Comparison of ENCODE assay signal across 24 cellular contexts in the genomic region with DNA sequence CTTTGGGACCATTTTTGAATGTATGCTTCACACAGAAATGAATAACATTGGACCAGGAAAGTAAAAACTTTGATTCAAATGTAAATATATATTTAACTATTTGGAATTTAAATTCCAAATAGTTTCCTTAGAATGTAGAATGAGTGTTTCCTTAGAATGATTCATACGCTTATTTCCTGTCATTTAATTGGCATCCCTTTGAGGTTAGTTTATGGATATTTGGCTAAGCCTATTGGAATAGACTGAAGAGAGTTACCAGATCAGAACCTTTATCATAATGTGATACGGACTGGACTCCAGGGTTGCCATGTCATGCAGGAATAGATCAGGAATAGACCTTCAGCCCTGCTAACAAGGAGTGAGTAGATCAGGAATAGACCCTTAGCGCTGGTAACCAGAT.
DNase-seq lines count a peak whose midpoint lies in the region; ATAC-seq and TF ChIP-seq lines count a peak whose summit lies in the region.
"Had no signal": no experiment of that assay in that cellular context is flagged by ENCODE, and none has a peak within 500 bp of the region (broad histone marks: within the 10 kb centered on the region; RNA-seq: fewer than 3 reads in every experiment).

No MANE protein-coding gene starts in this region.

- intact Hi-C loops in PC-3 (cut with micrococcal nuclease): no loop called here

- H3F3A ChIP-seq in PC-3 (ENCODE audit: low read length, unreplicated experiment) (no peaks in the 10 kb centered on the region), smooth muscle cell (ENCODE audit: low read depth) (no peaks in the 10 kb centered on the region)

- H3K27ac ChIP-seq in PC-3 (ENCODE audit: low read length) (no peak overlapping the region), smooth muscle cell (ENCODE audit: low read depth) (peak overlapping the region; percentile 69)
- H3K27ac ChIP-seq: A549, BLaER1, Peyer's patch, SJCRH30 had no signal

- H3K36me3 ChIP-seq in PC-3 (ENCODE audit: low read depth, low read length): no peaks in the 10 kb centered on the region
- H3K36me3 ChIP-seq in smooth muscle cell (ENCODE audit: low read depth): no peaks in the 10 kb centered on the region
- H3K36me3 ChIP-seq: BLaER1, HAP-1, Peyer's patch, SJCRH30 had no signal

- H3K4me1 ChIP-seq in PC-3 (ENCODE audit: insufficient read depth, low read length) (peaks cover 32% of the 10 kb centered on the region), smooth muscle cell (ENCODE audit: low read depth) (no peaks in the 10 kb centered on the region)
- H3K4me1 ChIP-seq: A549, BLaER1, HAP-1, Peyer's patch, SJCRH30 had no signal

- H3K4me2 ChIP-seq in PC-3 (ENCODE audit: low read length) (peak overlapping the region; percentile 76), smooth muscle cell (peak overlapping the region; percentile 44)
- H3K4me2 ChIP-seq: A549, BLaER1 had no signal

- POLR2A ChIA-PET in PC-3 (lab: Charles Lee; ENCODE audit: unreplicated experiment): no interaction called here

- no peak overlapping the region for H3K9ac ChIP-seq in PC-3 (ENCODE audit: low read length)
- H3K9ac ChIP-seq in smooth muscle cell (ENCODE audit: low read depth): no peak overlapping the region
- H3K9ac ChIP-seq: BLaER1 had no signal

- no peak overlapping the region for H3K4me3 ChIP-seq in PC-3 (ENCODE audit: low read length)
- H3K4me3 ChIP-seq in fibroblast of mammary gland (ENCODE audit: control insufficient read depth, low read depth, low read length): no peak overlapping the region
- H3K4me3 ChIP-seq in smooth muscle cell: no peak overlapping the region
- H3K4me3 ChIP-seq: A549, BLaER1, HAP-1, Peyer's patch, SJCRH30 had no signal

- H3K79me2 ChIP-seq in PC-3 (ENCODE audit: low read length): no peaks in the 10 kb centered on the region
- H3K79me2 ChIP-seq in smooth muscle cell (ENCODE audit: low read depth): no peaks in the 10 kb centered on the region

- DNase-seq in ELR (ENCODE audit: low read depth): peak; percentile 46
- peak; percentile 81 for DNase-seq in PC-3
- DNase-seq in fibroblast of mammary gland (ENCODE audit: low read depth): peak; percentile 22
- DNase-seq in smooth muscle cell (lab: John Stamatoyannopoulos, UW; ENCODE audit: unreplicated experiment): no peak
- no peak for DNase-seq in activated CD4-positive, alpha-beta T cell treated with anti-CD3 and anti-CD28 coated beads, Interleukin-2, amount 50 U/mL, for 48 hours
- DNase-seq: Calu3; CD4-positive, alpha-beta T cell; GF-D8; Karpas-422; MV-4-11; NCI-H1105 treated with DMSO at 0.1 percent for 48 hours; NCI-H2081; NCI-H2171; NCI-H345; NCI-H524; NCI-H774; NK-92 treated with Interleukin-12 subunit alpha and Interleukin-12 subunit beta, amount 100 ng/mL, for 24 hours; Peyer's patch; SJCRH30 had no signal

- CTCF ChIA-PET in PC-3 (lab: Charles Lee): no interaction called here

- H3K9me3 ChIP-seq in PC-3 (ENCODE audit: low read length): no peaks in the 10 kb centered on the region
- no peaks in the 10 kb centered on the region for H3K9me3 ChIP-seq in smooth muscle cell (replicated peaks; ENCODE audit: low read depth)
- H3K9me3 ChIP-seq: A549, BLaER1, HAP-1, Peyer's patch, SJCRH30 had no signal

- peak; percentile 95 for ATAC-seq in PC-3
- no peak for ATAC-seq in GM21717 (IDR thresholded peaks at IDR 0.05; ENCODE audit: unreplicated experiment)
- no peak for ATAC-seq in GM18907 (IDR thresholded peaks at IDR 0.05; ENCODE audit: unreplicated experiment)
- ATAC-seq: A549 had no signal

- H3K27me3 ChIP-seq in PC-3 (ENCODE audit: low read length) (no peaks in the 10 kb centered on the region), smooth muscle cell (ENCODE audit: low read depth) (no peaks in the 10 kb centered on the region)
- H3K27me3 ChIP-seq: BLaER1, Peyer's patch, SJCRH30 had no signal

- H2AFZ ChIP-seq in PC-3 (ENCODE audit: low read length) (no peak overlapping the region), smooth muscle cell (ENCODE audit: low read depth) (no peak overlapping the region)

- no peaks in the 10 kb centered on the region for H4K20me1 ChIP-seq in PC-3 (ENCODE audit: low read length)
- no peaks in the 10 kb centered on the region for H4K20me1 ChIP-seq in smooth muscle cell (ENCODE audit: low read depth)
- H4K20me1 ChIP-seq: BLaER1 had no signal

- TF ChIP-seq CTCF in PC-3 (conservative IDR thresholded peaks at IDR 0.05; ENCODE audit: low read depth, low read length) (no peak), fibroblast of mammary gland (conservative IDR thresholded peaks at IDR 0.05; ENCODE audit: control insufficient read depth, insufficient read depth, low read depth, low read length) (no peak), smooth muscle cell (IDR thresholded peaks at IDR 0.05; ENCODE audit: borderline replicate concordance, insufficient read depth, poor library complexity, severe bottlenecking) (no peak)

- 78% methylated on average over 3 of the region's 3 CpGs for WGBS in smooth muscle cell (ENCODE audit: low lambda C conversion rate)

- no peaks in the 10 kb centered on the region for H3K9me2 ChIP-seq in PC-3 (replicated peaks; ENCODE audit: low read length)

- BruUV-seq in PC-3 (replicated peaks; lab: Mats Ljungman, UMichigan): no TSS peak

Comparison
In these comparisons a context has a peak if more than half of its experiments do, and no peak if none do; other contexts are left out.
1. DNase-seq: peak in ELR (single experiment), PC-3 (single experiment) and fibroblast of mammary gland (single experiment); none in smooth muscle cell (single experiment) and activated CD4-positive, alpha-beta T cell treated with anti-CD3 and anti-CD28 coated beads, Interleukin-2, amount 50 U/mL, for 48 hours (0 of 2).